ENCODE assay signal across 25 cellular contexts in genomic region chr19:28288850-28289249, GRCh38.
DNase-seq lines count a peak whose midpoint lies in the region; ATAC-seq and TF ChIP-seq lines count a peak whose summit lies in the region.
"Had no signal": no experiment of that assay in that cellular context is flagged by ENCODE, and none has a peak within 500 bp of the region (broad histone marks: within the 10 kb centered on the region; RNA-seq: fewer than 3 reads in every experiment).

No MANE protein-coding gene starts in this region.

- H3K4me3 ChIP-seq in dorsolateral prefrontal cortex (no peak overlapping the region), mesodermal cell (ENCODE audit: extremely low read depth, insufficient read depth, low read length, poor library complexity, severe bottlenecking) (no peak overlapping the region), gastrocnemius medialis (no peak overlapping the region), ascending aorta (no peak overlapping the region)
- H3K4me3 ChIP-seq: smooth muscle cell, upper lobe of right lung had no signal

- H3K27me3 ChIP-seq in dorsolateral prefrontal cortex (peaks cover 0 to 11% (median 0%) of the 10 kb centered on the region in 45 donors), gastrocnemius medialis (no peaks in the 10 kb centered on the region), ascending aorta (no peaks in the 10 kb centered on the region)
- H3K27me3 ChIP-seq: foreskin keratinocyte, upper lobe of right lung had no signal

- H3K4me1 ChIP-seq in mesodermal cell (ENCODE audit: control insufficient read depth, insufficient read depth, low read length, poor library complexity, severe bottlenecking) = peaks cover 19% of the 10 kb centered on the region
- H3K4me1 ChIP-seq in gastrocnemius medialis = no peaks in the 10 kb centered on the region
- H3K4me1 ChIP-seq in ascending aorta = no peaks in the 10 kb centered on the region
- H3K4me1 ChIP-seq: foreskin keratinocyte, upper lobe of right lung had no signal

- H3K27ac ChIP-seq in dorsolateral prefrontal cortex (peak overlapping the region in 36 of 59 donors; percentile 17 to 83 (median 68)), mesodermal cell (ENCODE audit: low read depth, low read length, severe bottlenecking) (peak overlapping the region; percentile 62), gastrocnemius medialis (no peak overlapping the region), ascending aorta (no peak overlapping the region)
- H3K27ac ChIP-seq: foreskin keratinocyte, upper lobe of right lung had no signal

- intact Hi-C loops in dorsolateral prefrontal cortex (cut with DNase I) (no loop called here), gastrocnemius medialis (cut with DNase I; ENCODE audit: low total_unique reads) (no loop called here), ascending aorta (cut with DNase I) (no loop called here)

- H3K36me3 Mint-ChIP-seq in type B pancreatic cell = peaks cover 3% of the 10 kb centered on the region
- peaks cover 0 to 17% of the 10 kb centered on the region in 2 donors for H3K36me3 Mint-ChIP-seq in activated naive CD4-positive, alpha-beta T cell treated with anti-CD3 and anti-CD28 coated beads, Interleukin-2, amount 50 U/mL, for 72 hours
- H3K36me3 Mint-ChIP-seq: activated CD8-positive, alpha-beta memory T cell treated with anti-CD3 and anti-CD28 coated beads, Interleukin-2, amount 10 ng/mL, durations not matched to agents 7 days and 5 days; IgD-negative memory B cell; T-cell had no signal

- in situ Hi-C loops in gastrocnemius medialis (cut with MboI; ENCODE audit: low sequenced_read_pairs in 4 of 4) = no loop called here

- H3K4me1 Mint-ChIP-seq in type B pancreatic cell (ENCODE audit: unreplicated experiment) = peaks cover 40% of the 10 kb centered on the region
- H3K4me1 Mint-ChIP-seq: activated CD8-positive, alpha-beta memory T cell treated with anti-CD3 and anti-CD28 coated beads, Interleukin-2, amount 10 ng/mL, durations not matched to agents 7 days and 5 days; B cell; IgD-negative memory B cell; memory B cell; T-cell had no signal

- ATAC-seq in gastrocnemius medialis = no peak
- no peak for ATAC-seq in activated naive CD4-positive, alpha-beta T cell treated with anti-CD3 and anti-CD28 coated beads, Interleukin-2, amount 50 U/mL, for 72 hours
- ATAC-seq: activated CD8-positive, alpha-beta memory T cell treated with anti-CD3 and anti-CD28 coated beads, Interleukin-2, amount 10 ng/mL, durations not matched to agents 7 days and 5 days; foreskin keratinocyte; T-cell; upper lobe of right lung had no signal

- DNase-seq in DMS 273 (lab: John Stamatoyannopoulos, UW; ENCODE audit: unreplicated experiment) = peak; percentile 53
- no peak for DNase-seq in DMS 273 treated with DMSO at 0.1 percent for 48 hours (lab: John Stamatoyannopoulos, UW)
- DNase-seq in dorsolateral prefrontal cortex = no peak
- no peak for DNase-seq in type B pancreatic cell (ENCODE audit: extremely low spot score, unreplicated experiment)
- DNase-seq in gastrocnemius medialis = no peak
- DNase-seq in ascending aorta (ENCODE audit: low spot score in 2 of 2) = no peak
- no peak for DNase-seq in activated naive CD4-positive, alpha-beta T cell treated with anti-CD3 and anti-CD28 coated beads, Interleukin-2, amount 50 U/mL, for 72 hours (ENCODE audit: low spot score in 2 of 2)
- DNase-seq: 8988T; activated CD4-positive, alpha-beta T cell treated with anti-CD3 and anti-CD28 coated beads for 48 hours; activated CD8-positive, alpha-beta memory T cell treated with anti-CD3 and anti-CD28 coated beads, Interleukin-2, amount 10 ng/mL, durations not matched to agents 7 days and 5 days; dermis blood vessel endothelial cell; foreskin keratinocyte; HFFc6; NCI-H146; NCI-H2171; SIG-M5; stimulated activated CD4-positive, alpha-beta T cell treated with anti-CD3 and anti-CD28 coated beads, Interleukin-2, amount 100 ng/mL, for 48 hours; T-cell; upper lobe of right lung had no signal

- H3K9me3 ChIP-seq in mesodermal cell (ENCODE audit: control insufficient read depth, low read length) = no peaks in the 10 kb centered on the region
- H3K9me3 ChIP-seq in gastrocnemius medialis = no peaks in the 10 kb centered on the region
- no peaks in the 10 kb centered on the region for H3K9me3 ChIP-seq in ascending aorta
- H3K9me3 ChIP-seq: upper lobe of right lung had no signal

- no peak for TF ChIP-seq CTCF in dorsolateral prefrontal cortex (IDR thresholded peaks at IDR 0.05 in 54 of 56, conservative IDR thresholded peaks at IDR 0.05 in 2 of 56; ENCODE audit: low read depth in 1 of 56, partially characterized antibody in 56 of 56)
- TF ChIP-seq CTCF in type B pancreatic cell (conservative IDR thresholded peaks at IDR 0.05) = no peak
- TF ChIP-seq CTCF in gastrocnemius medialis (IDR thresholded peaks at IDR 0.05 in 4 of 5, conservative IDR thresholded peaks at IDR 0.05 in 1 of 5) = no peak
- no peak for TF ChIP-seq CTCF in ascending aorta (IDR thresholded peaks at IDR 0.05)

- H3K27ac Mint-ChIP-seq in type B pancreatic cell = peak overlapping the region; percentile 72
- H3K27ac Mint-ChIP-seq in activated naive CD4-positive, alpha-beta T cell treated with anti-CD3 and anti-CD28 coated beads, Interleukin-2, amount 50 U/mL, for 72 hours = no peak overlapping the region
- H3K27ac Mint-ChIP-seq: activated CD8-positive, alpha-beta memory T cell treated with anti-CD3 and anti-CD28 coated beads, Interleukin-2, amount 10 ng/mL, durations not matched to agents 7 days and 5 days; B cell; HFFc6; IgD-negative memory B cell; memory B cell; stimulated activated naive CD8-positive, alpha-beta T cell treated with anti-CD3 and anti-CD28 coated beads, Interleukin-15, Interleukin-2, amounts not matched to agents 100 ng/mL and 50 ng/mL, for 24 hours; T-cell had no signal

- WGBS in mesodermal cell (ENCODE audit: insufficient coverage in 2 of 2), 2 experiments = 77 to 100% methylated on average over 1 to 4 of the region's 4 CpGs

- peaks cover 8% of the 10 kb centered on the region for H3K9me3 Mint-ChIP-seq in type B pancreatic cell
- peaks cover 18 to 20% of the 10 kb centered on the region in 2 donors for H3K9me3 Mint-ChIP-seq in activated naive CD4-positive, alpha-beta T cell treated with anti-CD3 and anti-CD28 coated beads, Interleukin-2, amount 50 U/mL, for 72 hours

- peak overlapping the region; percentile 69 for H3K4me3 Mint-ChIP-seq in type B pancreatic cell
- H3K4me3 Mint-ChIP-seq: activated CD8-positive, alpha-beta memory T cell treated with anti-CD3 and anti-CD28 coated beads, Interleukin-2, amount 10 ng/mL, durations not matched to agents 7 days and 5 days; B cell; HFFc6; IgD-negative memory B cell; memory B cell; stimulated activated naive CD8-positive, alpha-beta T cell treated with anti-CD3 and anti-CD28 coated beads, Interleukin-15, Interleukin-2, amounts not matched to agents 100 ng/mL and 50 ng/mL, for 24 hours; T-cell had no signal

- H3K36me3 ChIP-seq in mesodermal cell (ENCODE audit: control insufficient read depth, insufficient read depth, low read length) = no peaks in the 10 kb centered on the region
- H3K36me3 ChIP-seq in gastrocnemius medialis = no peaks in the 10 kb centered on the region
- no peaks in the 10 kb centered on the region for H3K36me3 ChIP-seq in ascending aorta
- H3K36me3 ChIP-seq: upper lobe of right lung had no signal

- TF ChIP-seq POLR2A in gastrocnemius medialis (IDR thresholded peaks at IDR 0.05) = no peak

- peaks cover 19% of the 10 kb centered on the region for H3K27me3 Mint-ChIP-seq in type B pancreatic cell
- H3K27me3 Mint-ChIP-seq: activated CD8-positive, alpha-beta memory T cell treated with anti-CD3 and anti-CD28 coated beads, Interleukin-2, amount 10 ng/mL, durations not matched to agents 7 days and 5 days; B cell; IgD-negative memory B cell had no signal

Comparison
In these comparisons a context has a peak if more than half of its experiments do, and no peak if none do; other contexts are left out.
1. H3K27ac ChIP-seq: peak in dorsolateral prefrontal cortex (36 of 59) and mesodermal cell (single experiment); none in gastrocnemius medialis (0 of 4) and ascending aorta (0 of 2).